8 cellular contexts compared by ENCODE assay signal in genomic region chr16:8673611-8674412, GRCh38. TPM values are rescaled to one million over a fixed set of nuclear protein-coding genes. Genes with fewer than 3 reads are reported as not detected.
A peak's percentile ranks its signal among the peaks of the same experiment; 100 is the strongest.
DNase-seq lines count a peak whose midpoint lies in the region; ATAC-seq and TF ChIP-seq lines count a peak whose summit lies in the region.

No MANE protein-coding gene starts in this region.

- H3K4me2 ChIP-seq in BLaER1 = peak overlapping the region; percentile 100

- H3K27me3 ChIP-seq in BLaER1 (no peaks in the 10 kb centered on the region), body of pancreas (no peaks in the 10 kb centered on the region), lung (ENCODE audit: control insufficient read depth, insufficient read depth) (no peaks in the 10 kb centered on the region), upper lobe of right lung (no peaks in the 10 kb centered on the region)

- H3K4me1 ChIP-seq in BLaER1 = peaks cover 38% of the 10 kb centered on the region
- H3K4me1 ChIP-seq in body of pancreas = peaks cover 44% of the 10 kb centered on the region
- H3K4me1 ChIP-seq in lung (ENCODE audit: control insufficient read depth in 2 of 2, insufficient read depth in 2 of 2, low read length in 2 of 2) = peaks cover 0 to 7% of the 10 kb centered on the region in 2 donors
- peaks cover 11% of the 10 kb centered on the region for H3K4me1 ChIP-seq in upper lobe of right lung

- peak overlapping the region; percentile 59 for H3K9ac ChIP-seq in BLaER1

- H3K4me3 ChIP-seq in BLaER1 (peak overlapping the region; percentile 78), body of pancreas (peak overlapping the region in 1 of 2 donors; percentile 19), lung (peak overlapping the region; percentile 52), upper lobe of right lung (peak overlapping the region; percentile 77)

- DNase-seq in body of pancreas (no peak), lung (ENCODE audit: low spot score) (no peak), upper lobe of right lung (no peak), COLO829 (ENCODE audit: low spot score) (no peak), OCI-M2 (lab: John Stamatoyannopoulos, UW; ENCODE audit: unreplicated experiment) (no peak)

- 0 out of 2 replicates have a peak, but pooled peaks cover 5% of the 10 kb centered on the region for H4K20me1 ChIP-seq in BLaER1

- H3K9me3 ChIP-seq in BLaER1 = no peaks in the 10 kb centered on the region
- H3K9me3 ChIP-seq in body of pancreas = no peaks in the 10 kb centered on the region
- no peaks in the 10 kb centered on the region for H3K9me3 ChIP-seq in lung (ENCODE audit: control insufficient read depth in 2 of 2, insufficient read depth in 1 of 2, low read length in 1 of 2)
- no peaks in the 10 kb centered on the region for H3K9me3 ChIP-seq in upper lobe of right lung

- 7 to 9% methylated on average over 20 to 24 of the region's 24 CpGs for WGBS in body of pancreas, 2 donors
- WGBS in lung, 2 donors = 16 to 18% methylated on average over 24 of the region's 24 CpGs

- H3K27ac ChIP-seq in BLaER1 = no peak overlapping the region
- H3K27ac ChIP-seq in body of pancreas = peak overlapping the region in 3 of 4 donors; percentile 30 to 83 (median 78)
- H3K27ac ChIP-seq in lung (ENCODE audit: low read depth in 1 of 2, low read length in 1 of 2) = no peak overlapping the region
- H3K27ac ChIP-seq in upper lobe of right lung = no peak overlapping the region

- no peak for TF ChIP-seq POLR2A in body of pancreas (IDR thresholded peaks at IDR 0.05)

- H3K36me3 ChIP-seq in BLaER1 (peaks cover 12% of the 10 kb centered on the region; the same call in 1 of the 2 replicates), body of pancreas (replicated peaks in 1 of 2; ENCODE audit: insufficient read depth in 1 of 2, low read depth in 2 of 2) (no peaks in the 10 kb centered on the region), lung (ENCODE audit: control insufficient read depth in 2 of 2, insufficient read depth in 2 of 2, low read length in 2 of 2) (no peaks in the 10 kb centered on the region), upper lobe of right lung (no peaks in the 10 kb centered on the region)

- peak; percentile 52 for ATAC-seq in GM19351 (IDR thresholded peaks at IDR 0.05; ENCODE audit: unreplicated experiment)
- peak; percentile 34 for ATAC-seq in HG03378 (IDR thresholded peaks at IDR 0.05; ENCODE audit: unreplicated experiment)
- ATAC-seq in body of pancreas = peak; percentile 51
- ATAC-seq in lung (ENCODE audit: insufficient read depth, low FRiP score) = peak; percentile 24
- peak; percentile 64 for ATAC-seq in upper lobe of right lung

- intact Hi-C loops in body of pancreas (cut with DNase I) (no loop called here), upper lobe of right lung (cut with DNase I) (no loop called here)

- TF ChIP-seq CTCF in body of pancreas (IDR thresholded peaks at IDR 0.05) (no peak), lung (IDR thresholded peaks at IDR 0.05; ENCODE audit: control extremely low read depth, extremely low read depth) (no peak), upper lobe of right lung (IDR thresholded peaks at IDR 0.05) (no peak)

RNA-seq across cellular contexts. Expression of gene ABAT, which starts 0.6 kb away (rescaled TPM):
- total RNA-seq in body of pancreas (10 to 100 TPM; 27.0 to 40.2 TPM), lung (10 to 100 TPM in 1 of 2 donors, 1 to 10 TPM in 1; 9.6 to 14.0 TPM), upper lobe of right lung (9.8 TPM)
- polyA plus RNA-seq in lung = 1 to 10 TPM; 4.4 to 4.5 TPM

RNA-seq across cellular contexts. Expression of gene METTL22, which starts 52.3 kb away (rescaled TPM):
- total RNA-seq in body of pancreas (10 to 100 TPM; 18.9 to 47.5 TPM), lung (10 to 100 TPM; 36.5 to 39.4 TPM), upper lobe of right lung (38.6 TPM)
- polyA plus RNA-seq in lung = 10 to 100 TPM; 17.9 to 28.4 TPM

Comparison
In these comparisons a context has a peak if more than half of its experiments do, and no peak if none do; other contexts are left out.
1. H3K27ac ChIP-seq: peak in body of pancreas (3 of 4); none in BLaER1 (single experiment), lung (0 of 2) and upper lobe of right lung (single experiment).
2. Peak in every context shown above with its lines, with median percentiles within 50 percentile points of each other: ATAC-seq.